21 cellular contexts compared by ENCODE assay signal in the genomic region with DNA sequence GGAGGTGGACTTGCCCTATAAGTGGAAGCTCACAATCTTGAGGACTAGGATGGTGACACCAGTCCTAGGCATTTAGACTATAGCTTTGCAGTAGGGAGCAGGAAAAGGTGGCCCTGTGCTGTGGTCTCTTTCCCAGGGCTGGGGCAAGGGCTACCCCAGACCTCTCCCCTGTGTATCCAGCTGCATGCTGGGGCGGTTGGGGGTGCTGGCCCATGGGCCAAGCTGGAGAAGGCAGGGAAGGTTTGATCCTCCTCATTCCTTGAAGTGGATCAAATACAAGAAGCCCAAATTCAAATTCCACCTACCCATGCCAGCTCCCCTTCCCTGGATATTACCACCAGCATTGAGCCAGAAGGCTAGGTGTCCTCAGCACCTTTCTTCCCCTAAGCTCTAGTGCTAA. TPM values are rescaled to one million over a fixed set of nuclear protein-coding genes. Genes with fewer than 3 reads are reported as not detected.
DNase-seq lines count a peak whose midpoint lies in the region; ATAC-seq, FAIRE-seq and TF ChIP-seq lines count a peak whose summit lies in the region.
"Had no signal": no experiment of that assay in that cellular context is flagged by ENCODE, and none has a peak within 500 bp of the region (broad histone marks: within the 10 kb centered on the region; RNA-seq: fewer than 3 reads in every experiment).

No MANE protein-coding gene starts in this region.

- H2AFZ ChIP-seq in IMR-90 (replicated peaks; ENCODE audit: low read length, poor library complexity) = no peak overlapping the region
- no peak overlapping the region for H2AFZ ChIP-seq in K562 (ENCODE audit: low read depth, low read length)
- H2AFZ ChIP-seq: GM23248 had no signal

- DNase-seq in IMR-90 (no peak), K562 (ENCODE audit: extremely low read depth in 1 of 4, low spot score in 3 of 4) (no peak), esophagus squamous epithelium (lab: John Stamatoyannopoulos, UW) (no peak), suprapubic skin (ENCODE audit: low spot score in 2 of 2) (no peak), endothelial cell (ENCODE audit: low spot score) (no peak), NCI-H82 (lab: John Stamatoyannopoulos, UW) (no peak), DMS53 (lab: John Stamatoyannopoulos, UW) (no peak)
- DNase-seq: 8988T; Calu3; CD8-positive, alpha-beta T cell; DND-41; EL; GM23248; HCEC 1CT had no signal

- TF ChIP-seq CTCF in IMR-90 (conservative IDR thresholded peaks at IDR 0.05; ENCODE audit: low read depth, low read length) (no peak), K562 (IDR thresholded peaks at IDR 0.05 in 2 of 3, conservative IDR thresholded peaks at IDR 0.05 in 1 of 3; ENCODE audit: insufficient read depth in 2 of 3, low read depth in 1 of 3, low read length in 3 of 3) (no peak), esophagus squamous epithelium (IDR thresholded peaks at IDR 0.05) (no peak), suprapubic skin (IDR thresholded peaks at IDR 0.05) (no peak), endothelial cell (IDR thresholded peaks at IDR 0.05; ENCODE audit: unreplicated experiment) (no peak)

- H3K36me3 ChIP-seq in IMR-90 (ENCODE audit: control insufficient read depth, insufficient read depth, low read length) (peaks cover 5% of the 10 kb centered on the region; the same call in 1 of the 2 replicates), K562 (ENCODE audit: control insufficient read depth, insufficient read depth, low read length) (no peaks in the 10 kb centered on the region; the same call in 2 of the 3 replicates), esophagus squamous epithelium (no peaks in the 10 kb centered on the region), suprapubic skin (no peaks in the 10 kb centered on the region)
- H3K36me3 ChIP-seq: BLaER1 treated with 17β-estradiol and CSF1 and Interleukin-3, amounts not matched to agents 10 nM and 100 nM had no signal

- WGBS in IMR-90 (ENCODE audit: extremely low coverage in 2 of 2, insufficient read length in 1 of 2), 2 experiments = no CpG with 5 or more reads among the region's 1 CpG
- 70% methylated on average over 1 of the region's 1 CpG for WGBS in K562 (ENCODE audit: insufficient coverage, low coverage, missing lambda C conversion rate)
- no CpG with 5 or more reads among the region's 1 CpG for WGBS in esophagus squamous epithelium, 2 donors
- no CpG with 5 or more reads among the region's 1 CpG for WGBS in suprapubic skin

- H4K8ac ChIP-seq in IMR-90 (ENCODE audit: low read depth in 2 of 2, low read length in 2 of 2) = no peak overlapping the region

- H3K4me1 ChIP-seq in IMR-90 (ENCODE audit: control insufficient read depth, insufficient read depth, low read length) (peaks cover 35% of the 10 kb centered on the region), K562 (replicated peaks in 1 of 2; ENCODE audit: control insufficient read depth in 2 of 2, insufficient read depth in 2 of 2, low read length in 2 of 2) (peaks cover 16 to 18% of the 10 kb centered on the region in 2 experiments; a peak in 4 of 5 replicates), esophagus squamous epithelium (peaks cover 37 to 100% (median 63%) of the 10 kb centered on the region in 3 donors), suprapubic skin (peaks cover 57% of the 10 kb centered on the region)

- H3K18ac ChIP-seq in IMR-90 (ENCODE audit: low read depth, low read length) = no peak overlapping the region; the same call in 1 of the 2 replicates

- dilution Hi-C loops in IMR-90 (cut with HindIII; ENCODE audit: low sequenced_read_pairs, unreplicated experiment) = no loop called here

- no peak overlapping the region for H2BK20ac ChIP-seq in IMR-90 (ENCODE audit: low read depth, low read length)

- peaks cover 33% of the 10 kb centered on the region for H3K9me1 ChIP-seq in IMR-90 (ENCODE audit: insufficient read depth, low read length)
- H3K9me1 ChIP-seq in K562 (ENCODE audit: control insufficient read depth, insufficient read depth, low read length) = no peaks in the 10 kb centered on the region

- no peaks in the 10 kb centered on the region for H3K36me3 Mint-ChIP-seq in endothelial cell (ENCODE audit: low read depth, unreplicated experiment)
- H3K36me3 Mint-ChIP-seq: CD8-positive, alpha-beta T cell had no signal

- H3K23ac ChIP-seq in IMR-90 (ENCODE audit: low read depth, low read length) = no peak overlapping the region

- H3K79me1 ChIP-seq in IMR-90 (ENCODE audit: low read depth in 1 of 2, low read length in 2 of 2) = peaks cover 26 to 32% of the 10 kb centered on the region in 2 experiments; a peak in 3 of 4 replicates

- peak overlapping the region; percentile 39; the same call in 1 of the 2 replicates for H4K91ac ChIP-seq in IMR-90 (ENCODE audit: insufficient read depth, low read depth, low read length)

- no peak overlapping the region for H2BK5ac ChIP-seq in IMR-90 (ENCODE audit: low read depth, low read length, poor library complexity, severe bottlenecking)

- H3K27ac ChIP-seq in IMR-90 (ENCODE audit: insufficient read depth, low read length) (no peak overlapping the region), K562 (ENCODE audit: extremely low read depth, low read depth, low read length) (no peak overlapping the region), esophagus squamous epithelium (peak overlapping the region in 3 of 4 donors; percentile 59 to 84 (median 82)), suprapubic skin (peak overlapping the region; percentile 41)
- H3K27ac ChIP-seq: BLaER1 treated with 17β-estradiol and CSF1 and Interleukin-3, amounts not matched to agents 10 nM and 100 nM; GM23248; HL-60 had no signal

- intact Hi-C loops in IMR-90 (cut with micrococcal nuclease) (no loop called here), K562 (cut with micrococcal nuclease) (no loop called here), esophagus squamous epithelium (cut with DNase I) (no loop called here)

- in situ Hi-C loops in IMR-90 (cut with MboI; ENCODE audit: low sequenced_read_pairs) (no loop called here), K562 (cut with MboI) (no loop called here)

- FAIRE-seq in K562 (lab: Jason Lieb, UNC) = no peak
- FAIRE-seq: GM12878, GM19239, H54 had no signal

- H2AK9ac ChIP-seq in IMR-90 (replicated peaks; ENCODE audit: low read depth, low read length, poor library complexity) = no peak overlapping the region

- H3K79me2 ChIP-seq in K562 (ENCODE audit: control insufficient read depth, insufficient read depth, low read length) = no peaks in the 10 kb centered on the region

- peak overlapping the region; percentile 60; the same call in 1 of the 2 replicates for H2BK120ac ChIP-seq in IMR-90 (ENCODE audit: low read depth, low read length)

- peaks cover 27% of the 10 kb centered on the region for H3K4me1 Mint-ChIP-seq in endothelial cell (ENCODE audit: unreplicated experiment)

- POLR2A ChIA-PET in IMR-90 (lab: Charles Lee; ENCODE audit: unreplicated experiment) = no interaction called here
- POLR2A ChIA-PET in K562 (lab: Yijun Ruan, JAX) = interaction anchor here (0.7 to 0.9 kb wide), 2 partner anchors 9 to 14 kb away, joined by 3 to 4 read pairs; no protein-coding TSS in a partner anchor

- no peaks in the 10 kb centered on the region for H3K9me3 Mint-ChIP-seq in endothelial cell (ENCODE audit: unreplicated experiment)

- H4K20me1 ChIP-seq in IMR-90 (ENCODE audit: insufficient read depth, low read length) (no peaks in the 10 kb centered on the region), K562 (replicated peaks; ENCODE audit: control insufficient read depth, insufficient read depth, low read length) (no peaks in the 10 kb centered on the region)

- H3K4me2 ChIP-seq in IMR-90 (ENCODE audit: low read depth, low read length) (no peak overlapping the region), K562 (ENCODE audit: insufficient read depth, low read length) (no peak overlapping the region)
- H3K4me2 ChIP-seq: BLaER1 treated with 17β-estradiol and CSF1 and Interleukin-3, amounts not matched to agents 10 nM and 100 nM had no signal

- no peak overlapping the region for H4K5ac ChIP-seq in IMR-90 (ENCODE audit: low read depth, low read length)

- peaks cover 9% of the 10 kb centered on the region for H3K27me3 Mint-ChIP-seq in endothelial cell (ENCODE audit: unreplicated experiment)

- no peak for ATAC-seq in IMR-90 (ENCODE audit: low read depth)
- ATAC-seq in K562 = no peak
- ATAC-seq: CD8-positive, alpha-beta T cell; GM12878 had no signal

- peak overlapping the region; percentile 38 for H3K4ac ChIP-seq in IMR-90 (ENCODE audit: low read depth, low read length)

- H3K27me3 ChIP-seq in IMR-90 (ENCODE audit: control insufficient read depth, insufficient read depth, low read length) (no peaks in the 10 kb centered on the region), K562 (ENCODE audit: control insufficient read depth in 2 of 2, insufficient read depth in 2 of 2, low read length in 2 of 2) (0 out of 5 replicates have a peak, but pooled peaks cover 0 to 5% of the 10 kb centered on the region in 2 experiments), esophagus squamous epithelium (no peaks in the 10 kb centered on the region), suprapubic skin (no peaks in the 10 kb centered on the region)
- H3K27me3 ChIP-seq: BLaER1 treated with 17β-estradiol and CSF1 and Interleukin-3, amounts not matched to agents 10 nM and 100 nM had no signal

- no peak overlapping the region for H3K4me3 Mint-ChIP-seq in endothelial cell (ENCODE audit: unreplicated experiment)
- H3K4me3 Mint-ChIP-seq: CD8-positive, alpha-beta T cell had no signal

- H3K9ac ChIP-seq in IMR-90 (ENCODE audit: low read depth, low read length) (no peak overlapping the region), K562 (ENCODE audit: insufficient read depth in 1 of 2, low read depth in 2 of 2, low read length in 2 of 2) (no peak overlapping the region)
- H3K9ac ChIP-seq: BLaER1 treated with 17β-estradiol and CSF1 and Interleukin-3, amounts not matched to agents 10 nM and 100 nM; GM23248 had no signal

- no TSS peak for BruUV-seq in IMR-90 (replicated peaks; lab: Mats Ljungman, UMichigan)
- no TSS peak for BruUV-seq in K562 (replicated peaks; lab: Mats Ljungman, UMichigan)

- CTCF ChIA-PET in IMR-90 (lab: Yijun Ruan, JAX) = interaction anchor here (1.3 kb wide), 1 partner anchor 244 kb away, joined by 4 read pairs; no protein-coding TSS in a partner anchor
- CTCF ChIA-PET in K562 (lab: Yijun Ruan, JAX; ENCODE audit: low intra/inter-chr PET ratio) = no interaction called here

- no peak overlapping the region for H3K56ac ChIP-seq in IMR-90 (ENCODE audit: extremely low read depth, insufficient read depth, low read length)

- H3K4me3 ChIP-seq in IMR-90 (ENCODE audit: insufficient read depth, low read depth, low read length) (no peak overlapping the region), K562 (no peak overlapping the region), esophagus squamous epithelium (no peak overlapping the region), suprapubic skin (no peak overlapping the region)
- H3K4me3 ChIP-seq: BLaER1 treated with 17β-estradiol and CSF1 and Interleukin-3, amounts not matched to agents 10 nM and 100 nM; GM12878; GM23248 had no signal

- peak overlapping the region; percentile 57 for H2BK15ac ChIP-seq in IMR-90 (ENCODE audit: low read depth, low read length)

- H3K9me3 ChIP-seq in IMR-90 (ENCODE audit: control insufficient read depth, insufficient read depth, low read length) (no peaks in the 10 kb centered on the region), K562 (replicated peaks; ENCODE audit: control insufficient read depth, insufficient read depth, low read depth, low read length) (0 out of 2 replicates have a peak, but pooled peaks cover 2% of the 10 kb centered on the region), esophagus squamous epithelium (no peaks in the 10 kb centered on the region), suprapubic skin (no peaks in the 10 kb centered on the region)

- no peak overlapping the region; the same call in 1 of the 2 replicates for H3K14ac ChIP-seq in IMR-90 (replicated peaks; ENCODE audit: low read depth, low read length)

- H2AK5ac ChIP-seq in IMR-90 (ENCODE audit: low read depth, low read length) = peak overlapping the region; percentile 79

- H3K27ac Mint-ChIP-seq in endothelial cell (ENCODE audit: unreplicated experiment) = no peak overlapping the region
- H3K27ac Mint-ChIP-seq: CD8-positive, alpha-beta T cell had no signal

- TF ChIP-seq EP300 in K562 (IDR thresholded peaks at IDR 0.05; ENCODE audit: low read length) (no peak), suprapubic skin (IDR thresholded peaks at IDR 0.05) (no peak)

- TF ChIP-seq POLR2A in IMR-90 (IDR thresholded peaks at IDR 0.05; ENCODE audit: low read depth, low read length) (no peak), K562 (conservative IDR thresholded peaks at IDR 0.05) (no peak), esophagus squamous epithelium (IDR thresholded peaks at IDR 0.05) (no peak), suprapubic skin (IDR thresholded peaks at IDR 0.05) (no peak)

- TF ChIP-seq RAD21 in IMR-90 (IDR thresholded peaks at IDR 0.05; ENCODE audit: low read length) (no peak), K562 (CRISPR knock-in tag; conservative IDR thresholded peaks at IDR 0.05 in 1 of 2, IDR thresholded peaks at IDR 0.05 in 1 of 2) (no peak)

RNA-seq across cellular contexts. Expression of a gene that starts 2.2 kb away (rescaled TPM):
- total RNA-seq in IMR-90 (2012; rRNA removed) (21.1 and 24.7 TPM in 2 replicates), K562 (2014; rRNA removed) (4.9 and 5.3 TPM in 2 replicates), K562 (2014; rRNA removed; fragmentation: Illumina TruSeq; extraction: Trizol) (3.4 and 3.6 TPM in 2 replicates), K562 (2015; rRNA removed; fragmentation: Illumina TruSeq; extraction: Trizol) (3.8 and 4.5 TPM in 2 replicates), K562 (2021) (7.2 and 9.1 TPM in 2 replicates), esophagus squamous epithelium (10 to 100 TPM; 15.6 to 36.1 (median 30.3) TPM), suprapubic skin (100 to 1,000 TPM in 1 of 4 donors, 10 to 100 TPM in 3; 64.3 to 124 (median 73.1) TPM), endothelial cell (ENCODE audit: unreplicated experiment) (33.4 TPM)
- polyA plus RNA-seq in IMR-90 (2012; rRNA removed) (33.9 and 38.3 TPM in 2 replicates), K562 (2011; rRNA removed) (5.2 and 12.9 TPM in 2 replicates), K562 (2014; fragmentation: Illumina TruSeq; extraction: Trizol) (7.2 and 7.5 TPM in 2 replicates), K562 (2014; fragmentation: Nextera tagmentation; extraction: Ambion mirVana) (1 to 10 TPM; 3.7 to 8.2 TPM), K562 (2014; rRNA removed) (4.0 and 5.8 TPM in 2 replicates)
- 32.1 and 51.8 TPM in 2 replicates for polyA plus RNA-seq in IMR-90 (2012; cell fraction: cytosol; rRNA removed)
- 40.2 and 55.2 TPM in 2 replicates for polyA plus RNA-seq in IMR-90 (2012; cell fraction: nucleus; rRNA removed; ENCODE audit: low replicate concordance)
- 8.0 and 9.1 TPM in 2 replicates for total RNA-seq in K562 (2011; cell fraction: chromatin; rRNA removed; ENCODE audit: low replicate concordance)
- total RNA-seq in K562 (2011; cell fraction: nucleolus; rRNA removed) = 6.3 and 7.7 TPM in 2 replicates
- total RNA-seq in K562 (2011; cell fraction: nucleoplasm; rRNA removed) = 9.9 and 10.5 TPM in 2 replicates
- 6.5 and 21.2 TPM in 2 replicates for polyA plus RNA-seq in K562 (2011; cell fraction: cytosol; rRNA removed)
- 6.4 and 18.4 TPM in 2 replicates for polyA plus RNA-seq in K562 (2011; cell fraction: nucleus; rRNA removed)
- polyA plus RNA-seq in K562 (2012) = 10.4 and 10.8 TPM in 2 replicates
- polyA minus RNA-seq in K562 (2011; rRNA and poly(A)+ RNA removed) = 2.5 and 6.5 TPM in 2 replicates
- 3.0 and 6.0 TPM in 2 replicates for polyA minus RNA-seq in K562 (2011; cell fraction: cytosol; rRNA and poly(A)+ RNA removed)
- 1.6 and 2.3 TPM in 2 replicates for polyA minus RNA-seq in K562 (2011; cell fraction: nucleus; rRNA and poly(A)+ RNA removed)
- total RNA-seq: A673; CD8-positive, alpha-beta T cell; G401 had no signal

Comparison
In these comparisons a context has a peak if more than half of its experiments do, and no peak if none do; other contexts are left out.
1. H3K27ac ChIP-seq: peak in esophagus squamous epithelium (3 of 4) and suprapubic skin (single experiment); none in IMR-90 (single experiment) and K562 (single experiment).